9 cellular contexts compared by ENCODE assay signal in genomic region chr14:71423481-71423880, GRCh38.
"Had no signal": no experiment of that assay in that cellular context is flagged by ENCODE, and none has a peak within 500 bp of the region (broad histone marks: within the 10 kb centered on the region; RNA-seq: fewer than 3 reads in every experiment).

No MANE protein-coding gene starts in this region.

- H3K36me3 ChIP-seq: HAP-1 had no signal

- H3K4me3 ChIP-seq: GM23248, HAP-1, K562 had no signal

- H3K4me1 ChIP-seq: HAP-1 had no signal

- H3K9me3 ChIP-seq: HAP-1 had no signal

- FAIRE-seq: K562 had no signal

- DNase-seq: GM23248, GOT3, H7, HFFc6, IMR-90, KG1 had no signal

- H3K9ac ChIP-seq: GM23248 had no signal

- H3K27ac ChIP-seq: GM23248 had no signal

- H2AFZ ChIP-seq: GM23248 had no signal

- ATAC-seq: HCT116, K562 had no signal
